1 cellular context compared by ENCODE assay signal in the genomic region with DNA sequence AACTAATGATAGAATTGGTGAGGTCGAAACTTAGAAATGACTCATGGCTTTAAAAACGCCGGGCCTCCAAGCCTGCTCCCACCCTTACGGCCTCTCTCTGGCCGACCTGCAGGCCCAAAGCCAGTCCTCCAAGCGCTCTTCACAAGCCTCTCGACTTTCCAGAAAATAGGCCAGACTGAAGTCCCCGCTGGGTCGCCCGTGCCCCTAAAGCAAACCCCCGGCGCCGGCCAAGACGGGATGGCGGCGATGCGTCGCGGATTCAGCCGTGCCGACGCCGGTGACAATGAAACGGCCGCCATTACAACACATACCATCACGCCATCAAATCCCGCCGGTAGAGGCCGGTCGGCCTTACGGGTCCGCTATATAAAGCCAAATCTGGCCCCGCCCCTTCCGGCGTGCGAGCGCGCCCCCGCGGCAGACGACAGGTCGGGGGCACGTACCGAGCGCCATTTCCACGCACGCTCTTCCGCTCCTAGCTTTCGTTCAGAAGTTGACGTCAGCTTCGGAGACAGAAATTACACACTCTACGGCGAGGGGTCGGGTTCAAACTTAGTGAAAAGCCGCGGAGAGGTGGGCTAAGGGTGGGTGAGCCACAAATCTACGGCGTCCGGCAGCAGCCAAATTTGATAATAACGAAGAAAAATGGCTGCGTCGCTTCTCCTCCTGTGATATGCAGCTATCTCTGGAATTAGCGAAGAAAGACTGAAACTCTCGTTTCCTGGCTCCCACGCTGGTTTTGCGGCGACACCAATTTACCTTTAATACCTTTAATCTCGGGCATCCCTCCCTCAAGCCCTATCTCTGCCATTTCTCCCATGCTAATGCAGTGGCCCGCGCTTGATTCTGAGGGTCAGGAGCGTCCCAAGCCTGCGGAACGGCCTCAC.
TF ChIP-seq lines count a peak whose summit lies in the region.

TSS of gene RPL3 (minus strand) at position 340 of the 887 bp plus-strand sequence. CDS start at position 314, 26 bp downstream.

TF ChIP-seq in HepG2, 621 proteins besides CTCF, POLR2A, EP300 and RAD21 (continued from another document and continues in another):
- TF ChIP-seq ZNF318 (CRISPR knock-in tag; IDR thresholded peaks at IDR 0.05) (0 out of 2 replicates have a peak, but pooled peaks have one; percentile 71), ZNF709 (CRISPR knock-in tag; IDR thresholded peaks at IDR 0.05) (no peak), KDM5B (CRISPR knock-in tag; IDR thresholded peaks at IDR 0.05; ENCODE audit: borderline replicate concordance) (0 out of 2 replicates have a peak, but pooled peaks have one; percentile 30), SRF (IDR thresholded peaks at IDR 0.05; ENCODE audit: low read depth, low read length) (peak; percentile 48; the same call in 1 of the 2 replicates), LRRFIP1 (CRISPR knock-in tag; conservative IDR thresholded peaks at IDR 0.05) (0 out of 2 replicates have a peak, but pooled peaks have one; percentile 39), IRX3 (CRISPR knock-in tag; IDR thresholded peaks at IDR 0.05; ENCODE audit: borderline replicate concordance, low read depth) (no peak), ZNF3 (CRISPR knock-in tag; IDR thresholded peaks at IDR 0.05) (0 out of 2 replicates have a peak, but pooled peaks have one; percentile 16), ZNF10 (CRISPR knock-in tag; IDR thresholded peaks at IDR 0.05; ENCODE audit: borderline replicate concordance, low read depth) (no peak), ZFAT (CRISPR knock-in tag; conservative IDR thresholded peaks at IDR 0.05) (no peak), ZFP90 (CRISPR knock-in tag; IDR thresholded peaks at IDR 0.05; ENCODE audit: borderline replicate concordance) (peak; percentile 61; the same call in 1 of the 2 replicates), NR2F2 (IDR thresholded peaks at IDR 0.05; ENCODE audit: borderline replicate concordance, low read depth) (peak; percentile 33; the same call in 1 of the 2 replicates), ZNF891 (CRISPR knock-in tag; IDR thresholded peaks at IDR 0.05) (peak; percentile 75; the same call in 1 of the 2 replicates), HNRNPUL1 (IDR thresholded peaks at IDR 0.05; ENCODE audit: low read depth, low read length) (no peak), ZNF747 (CRISPR knock-in tag; IDR thresholded peaks at IDR 0.05; ENCODE audit: borderline replicate concordance) (peak; percentile 96; the same call in 1 of the 2 replicates), SP5 (CRISPR knock-in tag; IDR thresholded peaks at IDR 0.05; ENCODE audit: borderline replicate concordance, low read depth) (peak; percentile 23; the same call in 1 of the 2 replicates), PBX2 (CRISPR knock-in tag; IDR thresholded peaks at IDR 0.05) (no peak), ATF1 (CRISPR knock-in tag; IDR thresholded peaks at IDR 0.05) (peak; percentile 91), ZIK1 (CRISPR knock-in tag; IDR thresholded peaks at IDR 0.05; ENCODE audit: borderline replicate concordance, low read depth) (peak; percentile 58; the same call in 1 of the 2 replicates), ZNF746 (CRISPR knock-in tag; IDR thresholded peaks at IDR 0.05) (peak; percentile 65; the same call in 1 of the 2 replicates), ZNF615 (CRISPR knock-in tag; IDR thresholded peaks at IDR 0.05; ENCODE audit: borderline replicate concordance) (no peak), GABPA (IDR thresholded peaks at IDR 0.05; ENCODE audit: low read depth, low read length) (peak; percentile 80), GABPA (CRISPR knock-in tag; IDR thresholded peaks at IDR 0.05; ENCODE audit: low read depth) (peak; percentile 96), XRCC5 (optimal IDR thresholded peaks at IDR 0.05; ENCODE audit: low read length) (no peak), GPN1 (CRISPR knock-in tag; IDR thresholded peaks at IDR 0.05; ENCODE audit: borderline replicate concordance) (no peak), ARNTL (CRISPR knock-in tag; IDR thresholded peaks at IDR 0.05) (no peak; the same call in none of the 2 replicates), FOSL1 (CRISPR knock-in tag; IDR thresholded peaks at IDR 0.05; ENCODE audit: borderline replicate concordance) (peak; percentile 61; the same call in 1 of the 2 replicates), TBX2 (CRISPR knock-in tag; IDR thresholded peaks at IDR 0.05; ENCODE audit: borderline replicate concordance) (peak; percentile 85; the same call in 1 of the 2 replicates), MAZ (IDR thresholded peaks at IDR 0.05; ENCODE audit: borderline replicate concordance, low read depth, low read length) (peak; percentile 60; the same call in 1 of the 2 replicates), MAZ (CRISPR knock-in tag; IDR thresholded peaks at IDR 0.05; ENCODE audit: low read depth) (peak; percentile 86), MED8 (CRISPR knock-in tag; IDR thresholded peaks at IDR 0.05; ENCODE audit: insufficient replicate concordance) (peak; percentile 70)
- TF ChIP-seq, protein P1, sequence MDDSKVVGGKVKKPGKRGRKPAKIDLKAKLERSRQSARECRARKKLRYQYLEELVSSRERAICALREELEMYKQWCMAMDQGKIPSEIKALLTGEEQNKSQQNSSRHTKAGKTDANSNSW (CRISPR knock-in tag; IDR thresholded peaks at IDR 0.05; ENCODE audit: borderline replicate concordance), result no peak
- TF ChIP-seq, protein P2, sequence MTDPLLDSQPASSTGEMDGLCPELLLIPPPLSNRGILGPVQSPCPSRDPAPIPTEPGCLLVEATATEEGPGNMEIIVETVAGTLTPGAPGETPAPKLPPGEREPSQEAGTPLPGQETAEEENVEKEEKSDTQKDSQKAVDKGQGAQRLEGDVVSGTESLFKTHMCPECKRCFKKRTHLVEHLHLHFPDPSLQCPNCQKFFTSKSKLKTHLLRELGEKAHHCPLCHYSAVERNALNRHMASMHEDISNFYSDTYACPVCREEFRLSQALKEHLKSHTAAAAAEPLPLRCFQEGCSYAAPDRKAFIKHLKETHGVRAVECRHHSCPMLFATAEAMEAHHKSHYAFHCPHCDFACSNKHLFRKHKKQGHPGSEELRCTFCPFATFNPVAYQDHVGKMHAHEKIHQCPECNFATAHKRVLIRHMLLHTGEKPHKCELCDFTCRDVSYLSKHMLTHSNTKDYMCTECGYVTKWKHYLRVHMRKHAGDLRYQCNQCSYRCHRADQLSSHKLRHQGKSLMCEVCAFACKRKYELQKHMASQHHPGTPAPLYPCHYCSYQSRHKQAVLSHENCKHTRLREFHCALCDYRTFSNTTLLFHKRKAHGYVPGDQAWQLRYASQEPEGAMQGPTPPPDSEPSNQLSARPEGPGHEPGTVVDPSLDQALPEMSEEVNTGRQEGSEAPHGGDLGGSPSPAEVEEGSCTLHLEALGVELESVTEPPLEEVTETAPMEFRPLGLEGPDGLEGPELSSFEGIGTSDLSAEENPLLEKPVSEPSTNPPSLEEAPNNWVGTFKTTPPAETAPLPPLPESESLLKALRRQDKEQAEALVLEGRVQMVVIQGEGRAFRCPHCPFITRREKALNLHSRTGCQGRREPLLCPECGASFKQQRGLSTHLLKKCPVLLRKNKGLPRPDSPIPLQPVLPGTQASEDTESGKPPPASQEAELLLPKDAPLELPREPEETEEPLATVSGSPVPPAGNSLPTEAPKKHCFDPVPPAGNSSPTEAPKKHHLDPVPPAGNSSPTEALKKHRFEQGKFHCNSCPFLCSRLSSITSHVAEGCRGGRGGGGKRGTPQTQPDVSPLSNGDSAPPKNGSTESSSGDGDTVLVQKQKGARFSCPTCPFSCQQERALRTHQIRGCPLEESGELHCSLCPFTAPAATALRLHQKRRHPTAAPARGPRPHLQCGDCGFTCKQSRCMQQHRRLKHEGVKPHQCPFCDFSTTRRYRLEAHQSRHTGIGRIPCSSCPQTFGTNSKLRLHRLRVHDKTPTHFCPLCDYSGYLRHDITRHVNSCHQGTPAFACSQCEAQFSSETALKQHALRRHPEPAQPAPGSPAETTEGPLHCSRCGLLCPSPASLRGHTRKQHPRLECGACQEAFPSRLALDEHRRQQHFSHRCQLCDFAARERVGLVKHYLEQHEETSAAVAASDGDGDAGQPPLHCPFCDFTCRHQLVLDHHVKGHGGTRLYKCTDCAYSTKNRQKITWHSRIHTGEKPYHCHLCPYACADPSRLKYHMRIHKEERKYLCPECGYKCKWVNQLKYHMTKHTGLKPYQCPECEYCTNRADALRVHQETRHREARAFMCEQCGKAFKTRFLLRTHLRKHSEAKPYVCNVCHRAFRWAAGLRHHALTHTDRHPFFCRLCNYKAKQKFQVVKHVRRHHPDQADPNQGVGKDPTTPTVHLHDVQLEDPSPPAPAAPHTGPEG (CRISPR knock-in tag; IDR thresholded peaks at IDR 0.05), result peak; percentile 75
